In genomic region chr2:27312152-27312551, GRCh38 we compare ENCODE assay signal across 24 cellular contexts. TPM values are rescaled to one million over a fixed set of nuclear protein-coding genes. Genes with fewer than 3 reads are reported as not detected.
DNase-seq lines count a peak whose midpoint lies in the region; ATAC-seq, FAIRE-seq and TF ChIP-seq lines count a peak whose summit lies in the region.
"Had no signal": no experiment of that assay in that cellular context is flagged by ENCODE, and none has a peak within 500 bp of the region (broad histone marks: within the 10 kb centered on the region; RNA-seq: fewer than 3 reads in every experiment).

No MANE protein-coding gene starts in this region.

- H3K27me3 ChIP-seq in heart right ventricle (peaks cover 0 to 20% (median 15%) of the 10 kb centered on the region in 7 donors), osteoblast (ENCODE audit: insufficient read depth, low read length) (peaks cover 21% of the 10 kb centered on the region), spleen (replicated peaks in 1 of 7) (peaks cover 3 to 17% (median 11%) of the 10 kb centered on the region in 7 donors), GM23338 (ENCODE audit: insufficient read depth) (peaks cover 28% of the 10 kb centered on the region)

- H3K4me3 Mint-ChIP-seq in chondrocyte (ENCODE audit: unreplicated experiment) (no peak overlapping the region), GM23338 (no peak overlapping the region)
- H3K4me3 Mint-ChIP-seq: CD14-positive monocyte; CD8-positive, alpha-beta T cell had no signal

- H3K9me2 ChIP-seq in GM23338 (ENCODE audit: insufficient read depth): no peaks in the 10 kb centered on the region

- peaks cover 5% of the 10 kb centered on the region for H3K27me3 Mint-ChIP-seq in chondrocyte (ENCODE audit: low read depth)
- peaks cover 25% of the 10 kb centered on the region for H3K27me3 Mint-ChIP-seq in GM23338 (ENCODE audit: insufficient read depth, low read depth, poor library complexity)

- H3K9me3 Mint-ChIP-seq in chondrocyte (ENCODE audit: low read depth): no peaks in the 10 kb centered on the region
- H3K9me3 Mint-ChIP-seq in GM23338: no peaks in the 10 kb centered on the region
- H3K9me3 Mint-ChIP-seq: CD8-positive, alpha-beta T cell had no signal

- intact Hi-C loops in Right ventricle myocardium superior (cut with DNase I) (no loop called here), heart right ventricle (cut with DNase I) (loop anchor here in 1 of 10 donors (10.0 kb wide), 1 partner anchor 467 kb away; the partner anchor contains the start of gene DPYSL5), spleen (cut with DNase I; ENCODE audit: low total_unique reads) (no loop called here)

- no peak overlapping the region for H3K27ac Mint-ChIP-seq in chondrocyte (ENCODE audit: unreplicated experiment)
- H3K27ac Mint-ChIP-seq in GM23338: no peak overlapping the region
- H3K27ac Mint-ChIP-seq: CD14-positive monocyte; CD8-positive, alpha-beta T cell had no signal

- H3K36me3 ChIP-seq in heart right ventricle: peaks cover 0 to 76% (median 0%) of the 10 kb centered on the region in 9 donors
- H3K36me3 ChIP-seq in osteoblast (ENCODE audit: insufficient read depth, low read length): peaks cover 30% of the 10 kb centered on the region
- peaks cover 0 to 79% (median 21%) of the 10 kb centered on the region in 6 donors for H3K36me3 ChIP-seq in spleen
- no peaks in the 10 kb centered on the region for H3K36me3 ChIP-seq in GM23338 (ENCODE audit: insufficient read depth)

- H3K27ac ChIP-seq in heart right ventricle: no peak overlapping the region
- H3K27ac ChIP-seq in osteoblast (ENCODE audit: low read depth, low read length): no peak overlapping the region
- H3K27ac ChIP-seq in spleen: no peak overlapping the region
- no peak overlapping the region for H3K27ac ChIP-seq in GM23338 (ENCODE audit: low read depth)
- H3K27ac ChIP-seq: 22Rv1, A549, BLaER1 had no signal

- ATAC-seq in Right ventricle myocardium superior (ENCODE audit: poor library complexity) (peak; percentile 2), heart right ventricle (no peak), GM23338 (no peak)
- ATAC-seq: A549; CD8-positive, alpha-beta T cell; GM12878 had no signal

- H3K4me1 Mint-ChIP-seq in chondrocyte (ENCODE audit: low read depth): peaks cover 9% of the 10 kb centered on the region
- H3K4me1 Mint-ChIP-seq in GM23338: peaks cover 17% of the 10 kb centered on the region; the same call in 2 of the 3 replicates

- H3F3A ChIP-seq in GM23338 (replicated peaks; ENCODE audit: low read depth): 0 out of 2 replicates have a peak, but pooled peaks cover 6% of the 10 kb centered on the region

- no peak for FAIRE-seq in GM12891 (lab: Jason Lieb, UNC)
- FAIRE-seq: A549, GM12878, GM19239 had no signal

- no peak overlapping the region for H2AFZ ChIP-seq in osteoblast (ENCODE audit: low read length)
- H2AFZ ChIP-seq in GM23338: no peak overlapping the region

- H3K9me3 ChIP-seq in heart right ventricle (no peaks in the 10 kb centered on the region), osteoblast (ENCODE audit: low read depth, low read length) (no peaks in the 10 kb centered on the region), spleen (no peaks in the 10 kb centered on the region)
- H3K9me3 ChIP-seq: A549, BLaER1, HAP-1 had no signal

- peaks cover under 1 to 22% (median 9%) of the 10 kb centered on the region in 9 donors for H3K4me1 ChIP-seq in heart right ventricle
- H3K4me1 ChIP-seq in osteoblast (ENCODE audit: insufficient read depth, low read length): no peaks in the 10 kb centered on the region
- peaks cover 0 to 15% (median 10%) of the 10 kb centered on the region in 6 donors for H3K4me1 ChIP-seq in spleen
- peaks cover 13% of the 10 kb centered on the region for H3K4me1 ChIP-seq in GM23338 (ENCODE audit: insufficient read depth)
- H3K4me1 ChIP-seq: A549, BLaER1, HAP-1 had no signal

- 93 to 100% methylated on average over 3 of the region's 3 CpGs for WGBS in heart right ventricle, 2 donors
- 95 to 100% (median 96%) methylated on average over 3 of the region's 3 CpGs for WGBS in spleen, 5 donors

- H3K36me3 Mint-ChIP-seq in chondrocyte (ENCODE audit: low read depth): peaks cover 15% of the 10 kb centered on the region
- H3K36me3 Mint-ChIP-seq in GM23338 (ENCODE audit: low read depth): peaks cover 5% of the 10 kb centered on the region; the same call in 1 of the 3 replicates

- H3K4me3 ChIP-seq in heart right ventricle (no peak overlapping the region), osteoblast (ENCODE audit: insufficient read depth, low read length) (no peak overlapping the region), spleen (no peak overlapping the region), GM23338 (no peak overlapping the region)
- H3K4me3 ChIP-seq: A549, BLaER1, GM12878, HAP-1 had no signal

- DNase-seq in Right ventricle myocardium superior (no peak), heart right ventricle (no peak), chondrocyte (ENCODE audit: low spot score) (peak; percentile 32), osteoblast (ENCODE audit: insufficient read length, low spot score, missing footprints) (peak; percentile 53), spleen (peak; percentile 38), medulla oblongata (ENCODE audit: extremely low spot score) (no peak), GM23338 (ENCODE audit: low spot score) (no peak), GM12891 (ENCODE audit: insufficient read length, low spot score) (no peak)
- DNase-seq: AML-193; Calu3; CD8-positive, alpha-beta T cell; DMS 273 treated with DMSO at 0.1 percent for 48 hours; DMS53; DND-41; EL had no signal

- H4K20me1 ChIP-seq in osteoblast (ENCODE audit: insufficient read depth, low read length) (peaks cover 55% of the 10 kb centered on the region), GM23338 (replicated peaks; ENCODE audit: insufficient read depth) (peaks cover 7% of the 10 kb centered on the region; the same call in 1 of the 2 replicates)

- H3K79me2 ChIP-seq in osteoblast (ENCODE audit: insufficient read depth, low read length) (no peaks in the 10 kb centered on the region), GM23338 (replicated peaks; ENCODE audit: insufficient read depth) (no peaks in the 10 kb centered on the region)

- H3K4me2 ChIP-seq in osteoblast (ENCODE audit: insufficient read depth, low read length) (no peak overlapping the region), GM23338 (no peak overlapping the region)
- H3K4me2 ChIP-seq: A549, BLaER1 had no signal

- TF ChIP-seq POLR2A in spleen (IDR thresholded peaks at IDR 0.05) (no peak), GM12891 (IDR thresholded peaks at IDR 0.05; ENCODE audit: low read depth, low read length) (no peak)

- TF ChIP-seq CTCF in heart right ventricle (IDR thresholded peaks at IDR 0.05): no peak
- no peak for TF ChIP-seq CTCF in chondrocyte (IDR thresholded peaks at IDR 0.05)
- TF ChIP-seq CTCF in osteoblast (IDR thresholded peaks at IDR 0.05; ENCODE audit: extremely low read depth, low read depth, low read length): no peak
- TF ChIP-seq CTCF in spleen (IDR thresholded peaks at IDR 0.05 in 8 of 11, conservative IDR thresholded peaks at IDR 0.05 in 3 of 11): no peak
- TF ChIP-seq CTCF in GM23338 (conservative IDR thresholded peaks at IDR 0.05; ENCODE audit: low read depth in 2 of 2): no peak

RNA-seq across cellular contexts. Expression of gene UCN, which starts 3.9 kb away (rescaled TPM):
- total RNA-seq in Right ventricle myocardium superior (0.59 TPM), heart right ventricle (1 to 10 TPM in 5 of 10 donors, under 1 TPM in 4, not detected in 1; 0.51 to 2.0 (median 1.1) TPM), chondrocyte (1.2 to 2.7 TPM (median 1.5 TPM) in 3 replicates), osteoblast (0.36 and 1.2 TPM in 2 replicates), spleen (1 to 10 TPM; 1.9 to 3.9 (median 2.4) TPM)
- polyA plus RNA-seq in heart right ventricle (1 to 10 TPM; 3.3 to 4.1 TPM), spleen (1 to 10 TPM; 2.5 to 4.4 (median 3.4) TPM), GM23338 (2016; fragmentation: Nextera tagmentation; extraction: Ambion mirVana) (0.30 and 0.99 TPM in 2 replicates)
- total RNA-seq in GM23338 (2014; rRNA removed; shearing (Covaris generic)): 0.59 TPM in 1 of 2 replicates, not detected in the other
- polyA plus RNA-seq in GM12891 (2012; ENCODE audit: low read depth, missing spikeins): 0.65 TPM
- total RNA-seq: G401, H4 had no signal

RNA-seq across cellular contexts. Expression of gene MPV17, which starts 10.7 kb away (rescaled TPM):
- total RNA-seq in Right ventricle myocardium superior: 37.2 TPM
- total RNA-seq in heart right ventricle: 10 to 100 TPM; 40.8 to 84.9 (median 66.6) TPM
- polyA plus RNA-seq in heart right ventricle: 100 to 1,000 TPM in 1 of 2 donors, 10 to 100 TPM in 1; 93.9 to 220 TPM
- total RNA-seq in chondrocyte: 57.6 to 68.7 TPM (median 57.7 TPM) in 3 replicates
- total RNA-seq in osteoblast: 98.8 and 112 TPM in 2 replicates
- total RNA-seq in spleen: 100 to 1,000 TPM in 1 of 7 donors, 10 to 100 TPM in 6; 58.0 to 101 (median 73.9) TPM
- 10 to 100 TPM; 78.8 to 83.1 (median 81.7) TPM for polyA plus RNA-seq in spleen
- 52.5 and 68.9 TPM in 2 replicates for total RNA-seq in GM23338 (2014; rRNA removed; shearing (Covaris generic))
- polyA plus RNA-seq in GM23338 (2016; fragmentation: Nextera tagmentation; extraction: Ambion mirVana): 93.1 and 94.2 TPM in 2 replicates
- 90.6 TPM for polyA plus RNA-seq in GM12891 (2012; ENCODE audit: low read depth, missing spikeins)

RNA-seq across cellular contexts. Expression of gene TRIM54, which starts 29.9 kb away (rescaled TPM):
- total RNA-seq in Right ventricle myocardium superior (301 TPM), heart right ventricle (100 to 1,000 TPM; 204 to 303 (median 249) TPM), chondrocyte (not detected in 3 replicates), osteoblast (not detected in 2 replicates), spleen (1 to 10 TPM in 1 of 7 donors, under 1 TPM in 5, not detected in 1; 0.23 to 3.1 (median 0.48) TPM)
- polyA plus RNA-seq in heart right ventricle (100 to 1,000 TPM; 131 to 568 TPM), spleen (under 1 TPM; 0.22 to 0.77 (median 0.49) TPM), GM23338 (2016; fragmentation: Nextera tagmentation; extraction: Ambion mirVana) (1.6 and 3.4 TPM in 2 replicates)
- total RNA-seq in GM23338 (2014; rRNA removed; shearing (Covaris generic)): 3.3 and 4.5 TPM in 2 replicates
- 0.15 TPM for polyA plus RNA-seq in GM12891 (2012; ENCODE audit: low read depth, missing spikeins)
- total RNA-seq: CD8-positive, alpha-beta T cell; G401; GM12878 had no signal
- polyA plus RNA-seq: CD14-positive monocyte had no signal

RNA-seq across cellular contexts. Expression of gene DNAJC5G, which starts 36.9 kb away (rescaled TPM):
- total RNA-seq in Right ventricle myocardium superior: 2.3 TPM
- 1 to 10 TPM in 9 of 10 donors, under 1 TPM in 1; 0.94 to 6.0 (median 1.6) TPM for total RNA-seq in heart right ventricle
- 1 to 10 TPM in 1 of 2 donors, under 1 TPM in 1; 0.19 to 3.7 TPM for polyA plus RNA-seq in heart right ventricle
- not detected in 3 replicates for total RNA-seq in chondrocyte
- not detected in 2 replicates for total RNA-seq in osteoblast
- total RNA-seq in spleen: not detected
- not detected for polyA plus RNA-seq in spleen
- 0.39 and 0.59 TPM in 2 replicates for total RNA-seq in GM23338 (2014; rRNA removed; shearing (Covaris generic))
- not detected in 2 replicates for polyA plus RNA-seq in GM23338 (2016; fragmentation: Nextera tagmentation; extraction: Ambion mirVana)
- polyA plus RNA-seq in GM12891 (2012; ENCODE audit: low read depth, missing spikeins): not detected
- total RNA-seq: Calu3; CD8-positive, alpha-beta T cell; G401; GM12878; H4 had no signal
- polyA plus RNA-seq: A549, CD14-positive monocyte, GM12878 had no signal

RNA-seq across cellular contexts. Expression of gene GTF3C2, which starts 44.4 kb away (rescaled TPM):
- total RNA-seq in Right ventricle myocardium superior (14.6 TPM), heart right ventricle (10 to 100 TPM; 21.8 to 30.3 (median 23.6) TPM), chondrocyte (42.0 to 55.3 TPM (median 43.2 TPM) in 3 replicates), osteoblast (32.7 and 34.4 TPM in 2 replicates), spleen (10 to 100 TPM; 56.8 to 73.8 (median 61.9) TPM)
- polyA plus RNA-seq in heart right ventricle (10 to 100 TPM; 17.6 to 29.8 TPM), spleen (10 to 100 TPM; 27.5 to 39.1 (median 37.1) TPM), GM23338 (2016; fragmentation: Nextera tagmentation; extraction: Ambion mirVana) (69.1 and 81.7 TPM in 2 replicates)
- total RNA-seq in GM23338 (2014; rRNA removed; shearing (Covaris generic)): 110 and 118 TPM in 2 replicates
- polyA plus RNA-seq in GM12891 (2012; ENCODE audit: low read depth, missing spikeins): 45.3 TPM

Comparison
In these comparisons a context has a peak if more than half of its experiments do, and no peak if none do; other contexts are left out.
1. DNase-seq: peak in chondrocyte (single experiment), osteoblast (single experiment) and spleen (single experiment); none in Right ventricle myocardium superior (single experiment), heart right ventricle (0 of 2), medulla oblongata (single experiment), GM23338 (single experiment) and GM12891 (single experiment).
2. RNA of gene TRIM54, which starts 29.9 kb away (total RNA-seq): 301 TPM in Right ventricle myocardium superior (single experiment) and 204 to 303 TPM in heart right ventricle; 3.3 to 4.5 TPM in GM23338, 0.23 to 3.1 TPM in spleen, not detected in chondrocyte and not detected in osteoblast; every median in the first group is over 10 times any median in the second.